In genomic region chr19:9820043-9820442, GRCh38 we compare ENCODE assay signal across 8 cellular contexts. TPM values are rescaled to one million over a fixed set of nuclear protein-coding genes. Genes with fewer than 3 reads are reported as not detected.
DNase-seq lines count a peak whose midpoint lies in the region; ATAC-seq, FAIRE-seq and TF ChIP-seq lines count a peak whose summit lies in the region.
"Not testable (repeated sequence)": the region's sequence is repeated elsewhere in the genome, so short reads cannot be mapped to it uniquely, and the experiment has no call there.

No MANE protein-coding gene starts in this region.

- H3K56ac ChIP-seq in H1 (replicated peaks; ENCODE audit: insufficient read length, low read depth, low read length) = not testable (repeated sequence)

- DNase-seq in T-cell; activated naive CD8-positive, alpha-beta T cell treated with anti-CD3 and anti-CD28 coated beads for 36 hours; H1 (ENCODE audit: low read depth in 1 of 2, low spot score in 2 of 2); neural progenitor cell (ENCODE audit: low spot score): not testable (repeated sequence)

- H3K27ac Mint-ChIP-seq in IgD-negative memory B cell = peak overlapping the region in 1 of 3 donors; percentile 86
- peak overlapping the region in 1 of 2 donors; percentile 95 for H3K27ac Mint-ChIP-seq in T-cell
- not testable (repeated sequence) for H3K27ac Mint-ChIP-seq in activated naive CD8-positive, alpha-beta T cell treated with anti-CD3 and anti-CD28 coated beads for 36 hours; neural progenitor cell

- not testable (repeated sequence) for H3K27me3 ChIP-seq in BLaER1; H1 (replicated peaks in 1 of 4; ENCODE audit: control insufficient read depth in 3 of 4, extremely low read depth in 1 of 4, insufficient read depth in 3 of 4, low read length in 3 of 4); iPS-20b (ENCODE audit: insufficient read depth, low read length); neural progenitor cell; stomach smooth muscle (ENCODE audit: control insufficient read depth in 1 of 2, insufficient read depth in 2 of 2, low read length in 2 of 2)

- not testable (repeated sequence) for H4K8ac ChIP-seq in H1 (ENCODE audit: extremely low read depth, insufficient read depth, low read length)

- H3K9me3 Mint-ChIP-seq in IgD-negative memory B cell; T-cell; activated naive CD8-positive, alpha-beta T cell treated with anti-CD3 and anti-CD28 coated beads for 36 hours; neural progenitor cell: not testable (repeated sequence)

- H3K27me3 Mint-ChIP-seq in IgD-negative memory B cell; T-cell; activated naive CD8-positive, alpha-beta T cell treated with anti-CD3 and anti-CD28 coated beads for 36 hours; neural progenitor cell (ENCODE audit: insufficient read depth, low read depth): not testable (repeated sequence)

- not testable (repeated sequence) for H2BK5ac ChIP-seq in H1 (ENCODE audit: low read depth, low read length)

- 93% methylated on average over 8 of the region's 8 CpGs; no CpG with 5 or more reads in 1 of the 2 experiments for WGBS in H1 (ENCODE audit: extremely low coverage in 1 of 2, insufficient coverage in 1 of 2, insufficient read length in 1 of 2, insufficient replicate concordance in 2 of 2, low coverage in 1 of 2, low lambda C conversion rate in 2 of 2, missing lambda C conversion rate in 1 of 2), 2 experiments

- H2BK120ac ChIP-seq in H1 (replicated peaks; ENCODE audit: low read depth, low read length) = not testable (repeated sequence)

- not testable (repeated sequence) for H3K36me3 Mint-ChIP-seq in IgD-negative memory B cell
- H3K36me3 Mint-ChIP-seq in T-cell (peaks cover 17% of the 10 kb centered on the region), neural progenitor cell (peaks cover 14% of the 10 kb centered on the region)
- peaks cover 23% of the 10 kb centered on the region for H3K36me3 Mint-ChIP-seq in activated naive CD8-positive, alpha-beta T cell treated with anti-CD3 and anti-CD28 coated beads for 36 hours

- CTCF ChIA-PET in T-cell (lab: Charles Lee); H1 (lab: Charles Lee; ENCODE audit: partially characterized antibody): not testable (repeated sequence)

- H2AK5ac ChIP-seq in H1 (ENCODE audit: low read depth, low read length) = not testable (repeated sequence)

- H3K27ac ChIP-seq in BLaER1 = 0 out of 2 replicates have a peak overlapping the region, but pooled peaks have one; percentile 43
- not testable (repeated sequence) for H3K27ac ChIP-seq in H1 (ENCODE audit: low read depth, low read length); iPS-20b (ENCODE audit: low read length); neural progenitor cell
- peak overlapping the region; percentile 94 for H3K27ac ChIP-seq in stomach smooth muscle (ENCODE audit: low read length)

- TF ChIP-seq CTCF in H1 (IDR thresholded peaks at IDR 0.05; ENCODE audit: control extremely low read depth in 1 of 3, insufficient read depth in 1 of 3, low read depth in 1 of 3, low read length in 3 of 3); neural progenitor cell (IDR thresholded peaks at IDR 0.05): not testable (repeated sequence)

- not testable (repeated sequence) for H3K23ac ChIP-seq in H1 (ENCODE audit: insufficient read length)

- peaks cover 0 to 29% of the 10 kb centered on the region in 2 experiments; a peak in 2 of 4 replicates for H3K79me2 ChIP-seq in H1 (ENCODE audit: control insufficient read depth in 1 of 2, insufficient read depth in 2 of 2, low read length in 2 of 2)
- H3K79me2 ChIP-seq in neural progenitor cell (ENCODE audit: low read depth) = peaks cover 35% of the 10 kb centered on the region

- POLR2A ChIA-PET in T-cell (lab: Charles Lee) = not testable (repeated sequence)
- POLR2A ChIA-PET in H1 (lab: Charles Lee; ENCODE audit: partially characterized antibody) = interaction anchor here (2.1 kb wide), 1 partner anchor 13 kb away, joined by 11 read pairs; no protein-coding TSS in a partner anchor

- peaks cover 20% of the 10 kb centered on the region for H3K9me3 ChIP-seq in BLaER1
- not testable (repeated sequence) for H3K9me3 ChIP-seq in H1 (ENCODE audit: insufficient read depth in 2 of 2, low read depth in 1 of 2, low read length in 1 of 2); iPS-20b (ENCODE audit: insufficient read depth, low read depth, low read length); neural progenitor cell (ENCODE audit: low read depth); stomach smooth muscle (ENCODE audit: control insufficient read depth in 2 of 2, low read length in 2 of 2)

- H4K20me1 ChIP-seq in BLaER1 = peaks cover 28% of the 10 kb centered on the region
- H4K20me1 ChIP-seq in H1 (replicated peaks in 1 of 2; ENCODE audit: control insufficient read depth in 1 of 2, insufficient read depth in 2 of 2, low read length in 2 of 2); neural progenitor cell (ENCODE audit: low read depth): not testable (repeated sequence)

- not testable (repeated sequence) for ATAC-seq in T-cell (replicated peaks in 1 of 4)

- H3K14ac ChIP-seq in H1 (ENCODE audit: insufficient read length) = not testable (repeated sequence)

- not testable (repeated sequence) for FAIRE-seq in H1 (lab: Jason Lieb, UNC)

- peaks cover 39% of the 10 kb centered on the region for H3K4me1 ChIP-seq in BLaER1
- not testable (repeated sequence) for H3K4me1 ChIP-seq in H1 (replicated peaks in 1 of 4; ENCODE audit: control insufficient read depth in 3 of 4, insufficient read depth in 4 of 4, low read length in 3 of 4); iPS-20b (ENCODE audit: insufficient read depth, low read length); neural progenitor cell
- peaks cover 19% of the 10 kb centered on the region for H3K4me1 ChIP-seq in stomach smooth muscle (ENCODE audit: control insufficient read depth, insufficient read depth, low read length)

- TF ChIP-seq POLR2A in H1 (IDR thresholded peaks at IDR 0.05; ENCODE audit: control extremely low read depth in 1 of 2, low read depth in 2 of 2, low read length in 2 of 2) = not testable (repeated sequence)

- not testable (repeated sequence) for H2BK15ac ChIP-seq in H1 (ENCODE audit: low read length)

- TF ChIP-seq EP300 in H1 (IDR thresholded peaks at IDR 0.05; ENCODE audit: borderline replicate concordance in 1 of 2, low read depth in 2 of 2, low read length in 2 of 2) = not testable (repeated sequence)

- H3K4me1 Mint-ChIP-seq in IgD-negative memory B cell (peaks cover 4 to 14% (median 11%) of the 10 kb centered on the region in 3 donors), T-cell (peaks cover 27 to 33% (median 30%) of the 10 kb centered on the region in 3 donors)
- peaks cover 16% of the 10 kb centered on the region for H3K4me1 Mint-ChIP-seq in activated naive CD8-positive, alpha-beta T cell treated with anti-CD3 and anti-CD28 coated beads for 36 hours
- not testable (repeated sequence) for H3K4me1 Mint-ChIP-seq in neural progenitor cell

- not testable (repeated sequence) for H3K79me1 ChIP-seq in H1 (ENCODE audit: low read depth, low read length)

- H3K18ac ChIP-seq in H1 (ENCODE audit: extremely low read depth, low read length) = peak overlapping the region; percentile 24; the same call in 1 of the 2 replicates

- H2BK20ac ChIP-seq in H1 (ENCODE audit: low read length) = not testable (repeated sequence)

- H3K4me3 Mint-ChIP-seq in IgD-negative memory B cell (peak overlapping the region in 3 of 4 donors; percentile 81 to 96 (median 95)), T-cell (peak overlapping the region; percentile 88 to 91 (median 89)), neural progenitor cell (peak overlapping the region; percentile 93)
- peak overlapping the region; percentile 90 for H3K4me3 Mint-ChIP-seq in activated naive CD8-positive, alpha-beta T cell treated with anti-CD3 and anti-CD28 coated beads for 36 hours

- H3K23me2 ChIP-seq in H1 (ENCODE audit: low read depth, low read length) = not testable (repeated sequence)

- peak overlapping the region; percentile 50; the same call in 1 of the 2 replicates for H2BK12ac ChIP-seq in H1 (ENCODE audit: low read depth, low read length)

- peaks cover 15% of the 10 kb centered on the region for H3F3A ChIP-seq in neural progenitor cell (ENCODE audit: low read depth)

- H2AFZ ChIP-seq in H1 (ENCODE audit: low read length); neural progenitor cell (replicated peaks): not testable (repeated sequence)

- peaks cover 39% of the 10 kb centered on the region for H3K36me3 ChIP-seq in BLaER1
- not testable (repeated sequence) for H3K36me3 ChIP-seq in H1 (ENCODE audit: control insufficient read depth in 2 of 4, insufficient read depth in 4 of 4, low read length in 3 of 4); iPS-20b (ENCODE audit: insufficient read depth, low read depth, low read length); neural progenitor cell; stomach smooth muscle (ENCODE audit: control insufficient read depth in 2 of 2, insufficient read depth in 2 of 2, low read length in 2 of 2)

- 0 out of 2 replicates have a peak overlapping the region, but pooled peaks have one; percentile 45 for H3K9ac ChIP-seq in BLaER1
- not testable (repeated sequence) for H3K9ac ChIP-seq in H1 (replicated peaks in 1 of 4; ENCODE audit: extremely low read depth in 1 of 4, low read depth in 3 of 4, low read length in 3 of 4); iPS-20b (ENCODE audit: low read depth, low read length); neural progenitor cell; stomach smooth muscle (ENCODE audit: low read length in 2 of 2)

- peak overlapping the region; percentile 67 for H3K4me3 ChIP-seq in BLaER1
- H3K4me3 ChIP-seq in H1 (ENCODE audit: extremely low read depth in 1 of 4, insufficient read depth in 2 of 4, low read depth in 3 of 4, low read length in 4 of 4) = peak overlapping the region in 3 of 4 experiments; percentile 18 to 47 (median 23); a peak in 4 of 8 replicates
- peak overlapping the region; percentile 44; the same call in 1 of the 2 replicates for H3K4me3 ChIP-seq in iPS-20b (ENCODE audit: low read length)
- peak overlapping the region; percentile 36 for H3K4me3 ChIP-seq in neural progenitor cell
- H3K4me3 ChIP-seq in stomach smooth muscle (ENCODE audit: low read length in 2 of 2) = peak overlapping the region; percentile 59 to 66

- TF ChIP-seq RAD21 in H1 (IDR thresholded peaks at IDR 0.05 in 1 of 2, conservative IDR thresholded peaks at IDR 0.05 in 1 of 2; ENCODE audit: low read depth in 2 of 2, low read length in 2 of 2) = not testable (repeated sequence)

- not testable (repeated sequence) for H4K91ac ChIP-seq in H1 (replicated peaks; ENCODE audit: insufficient read length, low read length)

- H4K5ac ChIP-seq in H1 (ENCODE audit: insufficient read length, low read depth, low read length) = not testable (repeated sequence)

- H3K4ac ChIP-seq in H1 (replicated peaks; ENCODE audit: insufficient read length, low read depth, low read length) = not testable (repeated sequence)

- H3K4me2 ChIP-seq in BLaER1 = peak overlapping the region; percentile 87
- H3K4me2 ChIP-seq in H1 (ENCODE audit: insufficient read depth in 1 of 2, low read depth in 2 of 2, low read length in 2 of 2) = peak overlapping the region; percentile 57 to 58
- peak overlapping the region; percentile 69 for H3K4me2 ChIP-seq in neural progenitor cell

RNA-seq across cellular contexts. Expression of gene FBXL12, which starts 1.2 kb away (rescaled TPM):
- 10.4 TPM for polyA plus RNA-seq in IgD-negative memory B cell
- 10 to 100 TPM; 31.5 to 37.7 (median 35.0) TPM for total RNA-seq in T-cell
- total RNA-seq in activated naive CD8-positive, alpha-beta T cell treated with anti-CD3 and anti-CD28 coated beads for 36 hours = 10 to 100 TPM; 26.4 to 30.5 TPM
- total RNA-seq in H1 (2021; fragmentation: NEBNext Ultra II Directional; extraction: Animal tissue kit (Norgen Biotek cat#: 25700)) = 24.6 and 26.7 TPM in 2 replicates
- polyA plus RNA-seq in H1 (2011; rRNA removed) = 62.3 and 89.1 TPM in 2 replicates
- polyA plus RNA-seq in H1 (2011; cell fraction: cytosol; rRNA removed) = 56.8 TPM
- 59.7 TPM for polyA plus RNA-seq in H1 (2011; cell fraction: nucleus; rRNA removed)
- polyA plus RNA-seq in H1 (2012, experiment 1 of 2) = 24.8 to 33.5 TPM (median 30.6 TPM) in 4 replicates
- 29.7 TPM for polyA plus RNA-seq in H1 (2012, experiment 2 of 2)
- 25.9 TPM for polyA plus RNA-seq in H1 (2013, experiment 1 of 2)
- polyA plus RNA-seq in H1 (2013, experiment 2 of 2) = 25.4 TPM
- polyA minus RNA-seq in H1 (2011; rRNA and poly(A)+ RNA removed) = 11.2 and 13.5 TPM in 2 replicates
- polyA minus RNA-seq in H1 (2011; cell fraction: cytosol; rRNA and poly(A)+ RNA removed) = 12.6 TPM
- 20.7 TPM for polyA minus RNA-seq in H1 (2011; cell fraction: nucleus; rRNA and poly(A)+ RNA removed)
- total RNA-seq in neural progenitor cell (ENCODE audit: low replicate concordance) = 9.9 and 27.3 TPM in 2 replicates

RNA-seq across cellular contexts. Expression of gene UBL5, which starts 7.7 kb away (rescaled TPM):
- polyA plus RNA-seq in IgD-negative memory B cell = 592 TPM
- total RNA-seq in T-cell = 100 to 1,000 TPM; 205 to 228 (median 215) TPM
- total RNA-seq in activated naive CD8-positive, alpha-beta T cell treated with anti-CD3 and anti-CD28 coated beads for 36 hours = 100 to 1,000 TPM; 344 to 347 TPM
- 384 and 416 TPM in 2 replicates for total RNA-seq in H1 (2021; fragmentation: NEBNext Ultra II Directional; extraction: Animal tissue kit (Norgen Biotek cat#: 25700))
- 1,137 and 1,209 TPM in 2 replicates for polyA plus RNA-seq in H1 (2011; rRNA removed)
- 1,381 TPM for polyA plus RNA-seq in H1 (2011; cell fraction: cytosol; rRNA removed)
- polyA plus RNA-seq in H1 (2011; cell fraction: nucleus; rRNA removed) = 379 TPM
- 570 to 950 TPM (median 731 TPM) in 4 replicates for polyA plus RNA-seq in H1 (2012, experiment 1 of 2)
- polyA plus RNA-seq in H1 (2012, experiment 2 of 2) = 3,120 TPM
- polyA plus RNA-seq in H1 (2013, experiment 1 of 2) = 427 TPM
- polyA plus RNA-seq in H1 (2013, experiment 2 of 2) = 439 TPM
- 103 and 118 TPM in 2 replicates for polyA minus RNA-seq in H1 (2011; rRNA and poly(A)+ RNA removed)
- polyA minus RNA-seq in H1 (2011; cell fraction: cytosol; rRNA and poly(A)+ RNA removed) = 80.6 TPM
- polyA minus RNA-seq in H1 (2011; cell fraction: nucleus; rRNA and poly(A)+ RNA removed) = 77.9 TPM
- total RNA-seq in neural progenitor cell (ENCODE audit: low replicate concordance) = 628 and 652 TPM in 2 replicates

RNA-seq across cellular contexts. Expression of gene PIN1, which starts 15.1 kb away (rescaled TPM):
- polyA plus RNA-seq in IgD-negative memory B cell = 77.4 TPM
- total RNA-seq in T-cell = 10 to 100 TPM; 49.4 to 92.6 (median 79.4) TPM
- 10 to 100 TPM; 85.5 to 90.9 TPM for total RNA-seq in activated naive CD8-positive, alpha-beta T cell treated with anti-CD3 and anti-CD28 coated beads for 36 hours
- 78.3 and 88.0 TPM in 2 replicates for total RNA-seq in H1 (2021; fragmentation: NEBNext Ultra II Directional; extraction: Animal tissue kit (Norgen Biotek cat#: 25700))
- 90.8 and 124 TPM in 2 replicates for polyA plus RNA-seq in H1 (2011; rRNA removed)
- 145 TPM for polyA plus RNA-seq in H1 (2011; cell fraction: cytosol; rRNA removed)
- polyA plus RNA-seq in H1 (2011; cell fraction: nucleus; rRNA removed) = 106 TPM
- 53.3 to 94.4 TPM (median 91.8 TPM) in 4 replicates for polyA plus RNA-seq in H1 (2012, experiment 1 of 2)
- 98.1 TPM for polyA plus RNA-seq in H1 (2012, experiment 2 of 2)
- 64.9 TPM for polyA plus RNA-seq in H1 (2013, experiment 1 of 2)
- 61.6 TPM for polyA plus RNA-seq in H1 (2013, experiment 2 of 2)
- 16.1 and 18.6 TPM in 2 replicates for polyA minus RNA-seq in H1 (2011; rRNA and poly(A)+ RNA removed)
- 40.0 TPM for polyA minus RNA-seq in H1 (2011; cell fraction: cytosol; rRNA and poly(A)+ RNA removed)
- 29.8 TPM for polyA minus RNA-seq in H1 (2011; cell fraction: nucleus; rRNA and poly(A)+ RNA removed)
- 43.4 and 141 TPM in 2 replicates for total RNA-seq in neural progenitor cell (ENCODE audit: low replicate concordance)

RNA-seq across cellular contexts. Expression of gene ZNF846, which starts 51.5 kb away (rescaled TPM):
- polyA plus RNA-seq in IgD-negative memory B cell = 6.3 TPM
- total RNA-seq in T-cell = 10 to 100 TPM; 13.7 to 19.7 (median 18.4) TPM
- total RNA-seq in activated naive CD8-positive, alpha-beta T cell treated with anti-CD3 and anti-CD28 coated beads for 36 hours = 1 to 10 TPM; 6.1 to 6.8 TPM
- total RNA-seq in H1 (2021; fragmentation: NEBNext Ultra II Directional; extraction: Animal tissue kit (Norgen Biotek cat#: 25700)) = 9.0 and 9.2 TPM in 2 replicates
- 4.5 and 4.8 TPM in 2 replicates for polyA plus RNA-seq in H1 (2011; rRNA removed)
- polyA plus RNA-seq in H1 (2011; cell fraction: cytosol; rRNA removed) = 6.3 TPM
- polyA plus RNA-seq in H1 (2011; cell fraction: nucleus; rRNA removed) = 5.4 TPM
- 7.1 to 8.6 TPM (median 7.4 TPM) in 4 replicates for polyA plus RNA-seq in H1 (2012, experiment 1 of 2)
- 2.9 TPM for polyA plus RNA-seq in H1 (2012, experiment 2 of 2)
- polyA plus RNA-seq in H1 (2013, experiment 1 of 2) = 7.0 TPM
- polyA plus RNA-seq in H1 (2013, experiment 2 of 2) = 5.5 TPM
- polyA minus RNA-seq in H1 (2011; rRNA and poly(A)+ RNA removed) = 10.3 and 12.6 TPM in 2 replicates
- 2.7 TPM for polyA minus RNA-seq in H1 (2011; cell fraction: cytosol; rRNA and poly(A)+ RNA removed)
- 9.8 TPM for polyA minus RNA-seq in H1 (2011; cell fraction: nucleus; rRNA and poly(A)+ RNA removed)
- 13.1 and 18.0 TPM in 2 replicates for total RNA-seq in neural progenitor cell (ENCODE audit: low replicate concordance)
